In the genomic region with DNA sequence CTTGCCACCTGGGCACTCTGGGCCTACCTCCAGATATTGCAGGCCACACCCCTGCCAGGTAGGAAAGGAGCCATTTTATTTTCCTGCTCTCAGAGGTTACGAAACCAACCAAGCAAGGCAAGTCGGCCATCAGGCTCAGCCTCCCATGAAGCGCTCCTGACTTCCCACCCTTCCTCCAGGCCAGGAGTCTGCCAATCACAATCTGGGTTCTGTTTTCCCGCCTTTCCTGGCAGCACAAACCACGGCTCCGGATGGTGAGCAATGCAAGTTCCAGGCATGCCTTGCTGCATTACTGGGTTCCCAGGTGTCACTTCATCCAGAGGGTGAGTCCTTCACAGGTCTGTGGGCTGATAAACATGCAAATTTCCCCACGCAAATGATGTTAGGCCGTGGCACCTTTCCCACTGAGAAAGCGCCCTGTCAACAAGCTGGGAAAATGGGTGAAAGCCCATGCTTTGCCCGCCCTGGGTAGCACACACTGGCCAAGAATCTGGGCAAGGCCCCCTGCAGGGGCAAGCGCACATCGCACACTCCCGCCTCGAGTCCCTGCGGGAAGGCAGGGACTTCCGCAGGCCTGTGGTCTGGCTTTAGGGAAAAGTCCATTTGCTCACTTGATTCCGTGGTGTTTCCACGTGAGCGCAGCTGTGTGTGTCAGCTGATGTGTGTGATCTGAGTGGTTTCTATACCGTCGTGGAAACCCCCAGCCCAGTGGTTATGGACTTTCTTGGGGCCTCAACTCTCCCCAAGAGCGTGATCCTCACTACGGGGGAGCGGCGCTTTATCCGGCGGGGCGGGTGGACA, we compare ENCODE assay signal across 9 cellular contexts.
DNase-seq lines count a peak whose midpoint lies in the region; ATAC-seq and TF ChIP-seq lines count a peak whose summit lies in the region.
"Had no signal": no experiment of that assay in that cellular context is flagged by ENCODE, and none has a peak within 500 bp of the region (broad histone marks: within the 10 kb centered on the region; RNA-seq: fewer than 3 reads in every experiment).

No MANE protein-coding gene starts in this region.

- TF ChIP-seq CTCF in BJ (IDR thresholded peaks at IDR 0.05; ENCODE audit: insufficient read depth, low read depth, low read length) (peak; percentile 34; the same call in 1 of the 2 replicates), colonic mucosa (IDR thresholded peaks at IDR 0.05) (no peak)

- no peak for DNase-seq in BJ (ENCODE audit: low read depth)
- DNase-seq in colonic mucosa = peak; percentile 55
- DNase-seq in NCI-H2171 treated with DMSO at 0.1 percent for 48 hours (lab: John Stamatoyannopoulos, UW) = no peak
- no peak for DNase-seq in NK-92 treated with Interleukin-12 subunit alpha and Interleukin-12 subunit beta, amount 100 ng/mL, for 24 hours (lab: John Stamatoyannopoulos, UW)
- no peak for DNase-seq in activated T-cell treated with anti-CD3 and anti-CD28 coated beads, Interleukin-2, amount 50 U/mL, for 24 hours
- DNase-seq: T1000 had no signal

- H3K36me3 Mint-ChIP-seq in activated T-cell treated with anti-CD3 and anti-CD28 coated beads, Interleukin-2, amount 50 U/mL, for 24 hours (ENCODE audit: low read depth) = no peaks in the 10 kb centered on the region

- H3K9me3 Mint-ChIP-seq in activated T-cell treated with anti-CD3 and anti-CD28 coated beads, Interleukin-2, amount 50 U/mL, for 24 hours = no peaks in the 10 kb centered on the region

- H3K27ac Mint-ChIP-seq in activated T-cell treated with anti-CD3 and anti-CD28 coated beads, Interleukin-2, amount 50 U/mL, for 24 hours = no peak overlapping the region

- no peak overlapping the region for H3K4me3 ChIP-seq in BJ (ENCODE audit: low read depth, low read length)
- H3K4me3 ChIP-seq in colonic mucosa = peak overlapping the region; percentile 41
- H3K4me3 ChIP-seq in muscle layer of duodenum (ENCODE audit: low read depth in 1 of 2, low read length in 2 of 2) = peak overlapping the region in 1 of 2 donors; percentile 64

- POLR2A ChIA-PET in BJ (lab: Charles Lee) = interaction anchor here (0.6 to 1.4 kb wide), 2 partner anchors 19 to 62 kb away, joined by 8 to 10 read pairs; partner anchors contain the start of gene AMOTL2

- H3K4me3 Mint-ChIP-seq in activated T-cell treated with anti-CD3 and anti-CD28 coated beads, Interleukin-2, amount 50 U/mL, for 24 hours = no peak overlapping the region

- H3K4me1 ChIP-seq in colonic mucosa (peaks cover 13% of the 10 kb centered on the region), muscle layer of duodenum (ENCODE audit: control insufficient read depth in 1 of 2, insufficient read depth in 2 of 2, low read length in 2 of 2) (peaks cover 0 to 51% of the 10 kb centered on the region in 2 donors)

- intact Hi-C loops in colonic mucosa (cut with DNase I) = no loop called here

- CTCF ChIA-PET in BJ (lab: Yijun Ruan, JAX) = interaction anchor here (0.7 to 10.3 kb wide), 9 partner anchors 12 to 172 kb away, joined by 3 to 114 read pairs (median 7); partner anchors contain the start of genes AMOTL2, ANAPC13 and CEP63

- peak; percentile 57 for ATAC-seq in HG02588 (IDR thresholded peaks at IDR 0.05; ENCODE audit: unreplicated experiment)
- ATAC-seq in HG03469 (IDR thresholded peaks at IDR 0.05; ENCODE audit: unreplicated experiment) = no peak

- H3K27ac ChIP-seq in colonic mucosa = peak overlapping the region; percentile 27
- H3K27ac ChIP-seq in muscle layer of duodenum (ENCODE audit: low read length) = peak overlapping the region; percentile 76

- H3K4me1 Mint-ChIP-seq in activated T-cell treated with anti-CD3 and anti-CD28 coated beads, Interleukin-2, amount 50 U/mL, for 24 hours (ENCODE audit: low read depth) = peaks cover 5% of the 10 kb centered on the region

- H3K9me3 ChIP-seq in colonic mucosa = no peaks in the 10 kb centered on the region
- no peaks in the 10 kb centered on the region for H3K9me3 ChIP-seq in muscle layer of duodenum (ENCODE audit: control insufficient read depth in 1 of 2, low read length in 2 of 2)

- H3K27me3 Mint-ChIP-seq in activated T-cell treated with anti-CD3 and anti-CD28 coated beads, Interleukin-2, amount 50 U/mL, for 24 hours = peaks cover 51% of the 10 kb centered on the region

- H3K27me3 ChIP-seq in BJ (ENCODE audit: control insufficient read depth, insufficient read depth, low read length) (no peaks in the 10 kb centered on the region), colonic mucosa (no peaks in the 10 kb centered on the region), muscle layer of duodenum (ENCODE audit: low read depth, low read length) (no peaks in the 10 kb centered on the region)

- H3K9ac ChIP-seq in colonic mucosa (ENCODE audit: low read depth in 2 of 2, low read length in 2 of 2) = no peak overlapping the region

- H3K36me3 ChIP-seq in BJ (ENCODE audit: control insufficient read depth, insufficient read depth, low read length) = no peaks in the 10 kb centered on the region
- no peaks in the 10 kb centered on the region for H3K36me3 ChIP-seq in colonic mucosa
- no peaks in the 10 kb centered on the region for H3K36me3 ChIP-seq in muscle layer of duodenum (ENCODE audit: control insufficient read depth in 1 of 2, insufficient read depth in 2 of 2, low read length in 2 of 2)
